ENCODE assay signal across 2 cellular contexts in the genomic region with DNA sequence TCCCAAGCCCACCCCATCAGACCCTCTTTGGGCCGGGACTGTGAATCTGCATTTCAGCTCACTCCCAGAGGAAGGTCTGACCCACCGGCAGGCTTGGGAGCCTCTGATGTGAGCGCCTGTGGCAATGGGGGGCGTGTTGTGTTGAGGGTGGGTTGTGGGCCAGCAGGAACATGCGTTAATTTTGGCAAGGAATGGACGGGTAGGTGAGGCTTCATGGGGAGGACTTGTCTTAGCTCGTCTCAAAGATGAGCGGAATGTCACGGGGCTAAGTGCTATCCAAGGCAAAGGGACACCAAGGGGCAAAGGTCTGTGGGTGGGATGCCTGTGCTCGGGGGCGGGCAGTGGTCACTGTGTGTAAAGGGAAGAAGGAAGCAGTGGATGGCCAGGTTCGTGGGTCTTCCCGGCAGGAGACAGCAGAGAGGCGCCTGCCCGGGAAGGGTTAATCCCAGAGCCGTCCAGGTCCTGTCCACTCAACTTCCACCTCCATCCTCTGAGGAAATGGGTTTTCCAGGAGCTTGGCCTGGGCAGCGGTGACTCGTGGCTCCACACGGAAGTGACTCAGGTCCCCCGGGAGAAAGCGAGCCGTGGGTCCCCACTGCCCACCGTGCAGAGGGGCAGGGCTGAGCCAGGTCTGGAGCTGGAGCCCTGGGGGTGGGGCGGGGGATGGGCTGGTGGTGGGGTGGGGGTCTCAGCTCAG.
TF ChIP-seq lines count a peak whose summit lies in the region.

No MANE protein-coding gene starts in this region.

TF ChIP-seq in SK-N-SH, 30 proteins besides CTCF, POLR2A, EP300 and RAD21:
- no peak for TF ChIP-seq MEF2A (IDR thresholded peaks at IDR 0.05; ENCODE audit: borderline replicate concordance, low read depth)
- 0 out of 2 replicates have a peak, but pooled peaks have one; percentile 34 for TF ChIP-seq NFIC (IDR thresholded peaks at IDR 0.05; ENCODE audit: borderline replicate concordance)
- TF ChIP-seq TCF12 (IDR thresholded peaks at IDR 0.05): no peak
- TF ChIP-seq, protein P1, sequence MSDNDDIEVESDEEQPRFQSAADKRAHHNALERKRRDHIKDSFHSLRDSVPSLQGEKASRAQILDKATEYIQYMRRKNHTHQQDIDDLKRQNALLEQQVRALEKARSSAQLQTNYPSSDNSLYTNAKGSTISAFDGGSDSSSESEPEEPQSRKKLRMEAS (IDR thresholded peaks at IDR 0.05; ENCODE audit: low read depth): 0 out of 2 replicates have a peak, but pooled peaks have one; percentile 22
- TF ChIP-seq SIN3A (IDR thresholded peaks at IDR 0.05; ENCODE audit: borderline replicate concordance, low read depth, low read length): no peak
- TF ChIP-seq YY1 (IDR thresholded peaks at IDR 0.05; ENCODE audit: low read depth): no peak
- TF ChIP-seq MXI1 (IDR thresholded peaks at IDR 0.05; ENCODE audit: low read depth, low read length): no peak
- TF ChIP-seq, protein P2, sequence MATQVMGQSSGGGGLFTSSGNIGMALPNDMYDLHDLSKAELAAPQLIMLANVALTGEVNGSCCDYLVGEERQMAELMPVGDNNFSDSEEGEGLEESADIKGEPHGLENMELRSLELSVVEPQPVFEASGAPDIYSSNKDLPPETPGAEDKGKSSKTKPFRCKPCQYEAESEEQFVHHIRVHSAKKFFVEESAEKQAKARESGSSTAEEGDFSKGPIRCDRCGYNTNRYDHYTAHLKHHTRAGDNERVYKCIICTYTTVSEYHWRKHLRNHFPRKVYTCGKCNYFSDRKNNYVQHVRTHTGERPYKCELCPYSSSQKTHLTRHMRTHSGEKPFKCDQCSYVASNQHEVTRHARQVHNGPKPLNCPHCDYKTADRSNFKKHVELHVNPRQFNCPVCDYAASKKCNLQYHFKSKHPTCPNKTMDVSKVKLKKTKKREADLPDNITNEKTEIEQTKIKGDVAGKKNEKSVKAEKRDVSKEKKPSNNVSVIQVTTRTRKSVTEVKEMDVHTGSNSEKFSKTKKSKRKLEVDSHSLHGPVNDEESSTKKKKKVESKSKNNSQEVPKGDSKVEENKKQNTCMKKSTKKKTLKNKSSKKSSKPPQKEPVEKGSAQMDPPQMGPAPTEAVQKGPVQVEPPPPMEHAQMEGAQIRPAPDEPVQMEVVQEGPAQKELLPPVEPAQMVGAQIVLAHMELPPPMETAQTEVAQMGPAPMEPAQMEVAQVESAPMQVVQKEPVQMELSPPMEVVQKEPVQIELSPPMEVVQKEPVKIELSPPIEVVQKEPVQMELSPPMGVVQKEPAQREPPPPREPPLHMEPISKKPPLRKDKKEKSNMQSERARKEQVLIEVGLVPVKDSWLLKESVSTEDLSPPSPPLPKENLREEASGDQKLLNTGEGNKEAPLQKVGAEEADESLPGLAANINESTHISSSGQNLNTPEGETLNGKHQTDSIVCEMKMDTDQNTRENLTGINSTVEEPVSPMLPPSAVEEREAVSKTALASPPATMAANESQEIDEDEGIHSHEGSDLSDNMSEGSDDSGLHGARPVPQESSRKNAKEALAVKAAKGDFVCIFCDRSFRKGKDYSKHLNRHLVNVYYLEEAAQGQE (IDR thresholded peaks at IDR 0.05; ENCODE audit: low read depth, low read length): no peak
- no peak for TF ChIP-seq RFX5 (IDR thresholded peaks at IDR 0.05; ENCODE audit: low read length)
- no peak for TF ChIP-seq TEAD4 (IDR thresholded peaks at IDR 0.05; ENCODE audit: borderline replicate concordance, insufficient read depth)
- peak; percentile 34; the same call in 1 of the 2 replicates for TF ChIP-seq FOSL2 (IDR thresholded peaks at IDR 0.05; ENCODE audit: borderline replicate concordance, low read depth)
- TF ChIP-seq, protein P3, sequence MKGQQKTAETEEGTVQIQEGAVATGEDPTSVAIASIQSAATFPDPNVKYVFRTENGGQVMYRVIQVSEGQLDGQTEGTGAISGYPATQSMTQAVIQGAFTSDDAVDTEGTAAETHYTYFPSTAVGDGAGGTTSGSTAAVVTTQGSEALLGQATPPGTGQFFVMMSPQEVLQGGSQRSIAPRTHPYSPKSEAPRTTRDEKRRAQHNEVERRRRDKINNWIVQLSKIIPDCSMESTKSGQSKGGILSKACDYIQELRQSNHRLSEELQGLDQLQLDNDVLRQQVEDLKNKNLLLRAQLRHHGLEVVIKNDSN (IDR thresholded peaks at IDR 0.05; ENCODE audit: borderline replicate concordance, low read depth): no peak
- TF ChIP-seq SMC3 (IDR thresholded peaks at IDR 0.05; ENCODE audit: low read depth, low read length): no peak
- no peak for TF ChIP-seq CHD2 (IDR thresholded peaks at IDR 0.05; ENCODE audit: low read length, partially characterized antibody)
- no peak for TF ChIP-seq FOXJ3 (CRISPR knock-in tag; IDR thresholded peaks at IDR 0.05)
TF ChIP-seq in SK-N-SH: peak in this region for 3.

TF ChIP-seq in SK-N-SH treated with all-trans-retinoic acid at 6 μM for 48 hours, 23 proteins besides CTCF, POLR2A, EP300 and RAD21:
- TF ChIP-seq TOX (CRISPR knock-in tag; IDR thresholded peaks at IDR 0.05; ENCODE audit: borderline replicate concordance) (no peak), ZFP30 (CRISPR knock-in tag; IDR thresholded peaks at IDR 0.05) (no peak), RARB (CRISPR knock-in tag; IDR thresholded peaks at IDR 0.05) (no peak), TCF4 (CRISPR knock-in tag; IDR thresholded peaks at IDR 0.05; ENCODE audit: borderline replicate concordance) (no peak), ZNF565 (CRISPR knock-in tag; conservative IDR thresholded peaks at IDR 0.05; ENCODE audit: low read depth) (no peak), ZNF8 (CRISPR knock-in tag; IDR thresholded peaks at IDR 0.05) (no peak), PPARA (CRISPR knock-in tag; IDR thresholded peaks at IDR 0.05; ENCODE audit: borderline replicate concordance) (no peak), ARNTL (CRISPR knock-in tag; IDR thresholded peaks at IDR 0.05; ENCODE audit: borderline replicate concordance, low read depth) (no peak), SNAI2 (CRISPR knock-in tag; IDR thresholded peaks at IDR 0.05) (no peak), GLIS3 (CRISPR knock-in tag; IDR thresholded peaks at IDR 0.05) (no peak), ZC3H10 (CRISPR knock-in tag; IDR thresholded peaks at IDR 0.05) (no peak), ISL1 (CRISPR knock-in tag; IDR thresholded peaks at IDR 0.05) (no peak), BACH2 (CRISPR knock-in tag; IDR thresholded peaks at IDR 0.05; ENCODE audit: borderline replicate concordance) (no peak)
- TF ChIP-seq, protein P4, sequence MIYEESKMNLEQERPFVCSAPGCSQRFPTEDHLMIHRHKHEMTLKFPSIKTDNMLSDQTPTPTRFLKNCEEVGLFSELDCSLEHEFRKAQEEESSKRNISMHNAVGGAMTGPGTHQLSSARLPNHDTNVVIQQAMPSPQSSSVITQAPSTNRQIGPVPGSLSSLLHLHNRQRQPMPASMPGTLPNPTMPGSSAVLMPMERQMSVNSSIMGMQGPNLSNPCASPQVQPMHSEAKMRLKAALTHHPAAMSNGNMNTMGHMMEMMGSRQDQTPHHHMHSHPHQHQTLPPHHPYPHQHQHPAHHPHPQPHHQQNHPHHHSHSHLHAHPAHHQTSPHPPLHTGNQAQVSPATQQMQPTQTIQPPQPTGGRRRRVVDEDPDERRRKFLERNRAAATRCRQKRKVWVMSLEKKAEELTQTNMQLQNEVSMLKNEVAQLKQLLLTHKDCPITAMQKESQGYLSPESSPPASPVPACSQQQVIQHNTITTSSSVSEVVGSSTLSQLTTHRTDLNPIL (CRISPR knock-in tag; IDR thresholded peaks at IDR 0.05; ENCODE audit: low read depth): no peak
- TF ChIP-seq, protein P5, sequence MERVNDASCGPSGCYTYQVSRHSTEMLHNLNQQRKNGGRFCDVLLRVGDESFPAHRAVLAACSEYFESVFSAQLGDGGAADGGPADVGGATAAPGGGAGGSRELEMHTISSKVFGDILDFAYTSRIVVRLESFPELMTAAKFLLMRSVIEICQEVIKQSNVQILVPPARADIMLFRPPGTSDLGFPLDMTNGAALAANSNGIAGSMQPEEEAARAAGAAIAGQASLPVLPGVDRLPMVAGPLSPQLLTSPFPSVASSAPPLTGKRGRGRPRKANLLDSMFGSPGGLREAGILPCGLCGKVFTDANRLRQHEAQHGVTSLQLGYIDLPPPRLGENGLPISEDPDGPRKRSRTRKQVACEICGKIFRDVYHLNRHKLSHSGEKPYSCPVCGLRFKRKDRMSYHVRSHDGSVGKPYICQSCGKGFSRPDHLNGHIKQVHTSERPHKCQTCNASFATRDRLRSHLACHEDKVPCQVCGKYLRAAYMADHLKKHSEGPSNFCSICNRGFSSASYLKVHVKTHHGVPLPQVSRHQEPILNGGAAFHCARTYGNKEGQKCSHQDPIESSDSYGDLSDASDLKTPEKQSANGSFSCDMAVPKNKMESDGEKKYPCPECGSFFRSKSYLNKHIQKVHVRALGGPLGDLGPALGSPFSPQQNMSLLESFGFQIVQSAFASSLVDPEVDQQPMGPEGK (CRISPR knock-in tag; IDR thresholded peaks at IDR 0.05; ENCODE audit: borderline replicate concordance): no peak
